8 cellular contexts compared by ENCODE assay signal in genomic region chr9:97632992-97633858, GRCh38. TPM values are rescaled to one million over a fixed set of nuclear protein-coding genes. Genes with fewer than 3 reads are reported as not detected.
DNase-seq lines count a peak whose midpoint lies in the region; ATAC-seq and TF ChIP-seq lines count a peak whose summit lies in the region.

TSS of gene NCBP1 (plus strand) at chr9:97633821. CDS start at chr9:97633882, 61 bp downstream.
TSS of gene TSTD2 (minus strand) at chr9:97633368. CDS start at chr9:97627562, 5,806 bp downstream.

- H3K27me3 ChIP-seq in AG04450 (ENCODE audit: control insufficient read depth, insufficient read depth, low read length) = no peaks in the 10 kb centered on the region
- no peaks in the 10 kb centered on the region for H3K27me3 ChIP-seq in spleen (replicated peaks in 1 of 7)

- peak in 1 of 3 donors; percentile 67 for TF ChIP-seq POLR2A in spleen (IDR thresholded peaks at IDR 0.05)

- H3K9me3 Mint-ChIP-seq in WTC11 (no peaks in the 10 kb centered on the region), immature natural killer cell (no peaks in the 10 kb centered on the region)

- TF ChIP-seq CTCF in AG04450 (IDR thresholded peaks at IDR 0.05; ENCODE audit: low read depth, low read length) (0 out of 2 replicates have a peak, but pooled peaks have one; percentile 2), WTC11 (IDR thresholded peaks at IDR 0.05) (no peak), cardiac fibroblast (IDR thresholded peaks at IDR 0.05; ENCODE audit: low read depth, low read length) (no peak), spleen (IDR thresholded peaks at IDR 0.05 in 8 of 11, conservative IDR thresholded peaks at IDR 0.05 in 3 of 11) (peak in 6 of 11 experiments; percentile 14 to 56 (median 29))

- H3K4me3 ChIP-seq in AG04450 (ENCODE audit: low read depth, low read length) = peak within 1 kb of the TSS; percentile 97
- H3K4me3 ChIP-seq in cardiac fibroblast (replicated peaks in 1 of 2; ENCODE audit: low read depth in 2 of 2, low read length in 2 of 2) = peak within 1 kb of the TSS; percentile 78 to 94
- H3K4me3 ChIP-seq in spleen = peak within 1 kb of the TSS; percentile 62 to 98 (median 88)

- intact Hi-C loops in spleen (cut with DNase I; ENCODE audit: low total_unique reads) = no loop called here

- DNase-seq in AG04450 (ENCODE audit: low read depth, low spot score) (peak; percentile 96), NCI-H226 (peak; percentile 97), WTC11 (ENCODE audit: low spot score) (peak; percentile 94), cardiac fibroblast (ENCODE audit: low read depth in 2 of 2) (peak; percentile 99), immature natural killer cell (peak; percentile 97 to 98 (median 98)), spleen (peak; percentile 100)

- H3K4me1 ChIP-seq in spleen = peaks cover 35 to 69% (median 54%) of the 10 kb centered on the region in 6 donors

- H3K27ac Mint-ChIP-seq in WTC11 (peak within 1 kb of the TSS; percentile 100), immature natural killer cell (peak within 1 kb of the TSS; percentile 99 to 100 (median 100))

- H3K4me1 Mint-ChIP-seq in WTC11 (peaks cover 48% of the 10 kb centered on the region), immature natural killer cell (peaks cover 44 to 69% of the 10 kb centered on the region in 2 donors)

- CTCF ChIA-PET in AG04450 (lab: Charles Lee) = interaction anchor here (0.7 to 7.4 kb wide), 6 partner anchors 17 to 597 kb away, joined by 3 to 61 read pairs (median 8); no protein-coding TSS in a partner anchor
- CTCF ChIA-PET in WTC11 (lab: Charles Lee) = interaction anchor here (0.5 to 2.5 kb wide), 12 partner anchors 18 to 326 kb away, joined by 3 to 20 read pairs (median 4); partner anchors contain the start of genes CCDC180 and TMOD1

- no peaks in the 10 kb centered on the region for H3K27me3 Mint-ChIP-seq in WTC11 (ENCODE audit: low read depth)
- peaks cover 3 to 16% (median 6%) of the 10 kb centered on the region in 3 donors for H3K27me3 Mint-ChIP-seq in immature natural killer cell (ENCODE audit: low read depth in 3 of 3)

- POLR2A ChIA-PET in AG04450 (lab: Yijun Ruan, JAX) (interaction anchor here (0.6 to 1.3 kb wide), 11 partner anchors 10 to 1506 kb away, joined by 3 to 8 read pairs (median 5); partner anchors contain the start of genes TRMO and XPA), WTC11 (lab: Charles Lee) (interaction anchor here (0.6 to 2.0 kb wide), 9 partner anchors 10 to 779 kb away, joined by 3 to 6 read pairs (median 3); partner anchors contain the start of genes TBC1D2, TMOD1 and ZNF782)

- WGBS in spleen, 5 donors = 0 to 1% (median 0%) methylated on average over 34 to 83 of the region's 83 CpGs

- H3K4me3 Mint-ChIP-seq in WTC11 (peak within 1 kb of the TSS; percentile 98), immature natural killer cell (peak within 1 kb of the TSS; percentile 95 to 100 (median 98))

- peak; percentile 88 for ATAC-seq in GM18909 (IDR thresholded peaks at IDR 0.05; ENCODE audit: poor library complexity, unreplicated experiment)
- ATAC-seq in HG03175 (IDR thresholded peaks at IDR 0.05; ENCODE audit: unreplicated experiment) = peak; percentile 87
- ATAC-seq in WTC11 = peak; percentile 92

- H3K9me3 ChIP-seq in AG04450 (ENCODE audit: control insufficient read depth, insufficient read depth, low read length) (no peaks in the 10 kb centered on the region; the same call in 1 of the 2 replicates), spleen (no peaks in the 10 kb centered on the region)

- H3K27ac ChIP-seq in AG04450 (ENCODE audit: low read depth, low read length) (peak within 1 kb of the TSS; percentile 100), spleen (peak within 1 kb of the TSS; percentile 93 to 99 (median 96))

- no peaks in the 10 kb centered on the region for H3K36me3 ChIP-seq in spleen

- H3K36me3 Mint-ChIP-seq in WTC11 (no peaks in the 10 kb centered on the region), immature natural killer cell (no peaks in the 10 kb centered on the region)

TF ChIP-seq in WTC11, 78 proteins besides CTCF, POLR2A, EP300 and RAD21 (continues in another document):
- TF ChIP-seq OVOL2 (CRISPR knock-in tag; IDR thresholded peaks at IDR 0.05; ENCODE audit: borderline replicate concordance) = no peak
- peak; percentile 86 for TF ChIP-seq CREM (CRISPR knock-in tag; IDR thresholded peaks at IDR 0.05)
- TF ChIP-seq, protein P1, sequence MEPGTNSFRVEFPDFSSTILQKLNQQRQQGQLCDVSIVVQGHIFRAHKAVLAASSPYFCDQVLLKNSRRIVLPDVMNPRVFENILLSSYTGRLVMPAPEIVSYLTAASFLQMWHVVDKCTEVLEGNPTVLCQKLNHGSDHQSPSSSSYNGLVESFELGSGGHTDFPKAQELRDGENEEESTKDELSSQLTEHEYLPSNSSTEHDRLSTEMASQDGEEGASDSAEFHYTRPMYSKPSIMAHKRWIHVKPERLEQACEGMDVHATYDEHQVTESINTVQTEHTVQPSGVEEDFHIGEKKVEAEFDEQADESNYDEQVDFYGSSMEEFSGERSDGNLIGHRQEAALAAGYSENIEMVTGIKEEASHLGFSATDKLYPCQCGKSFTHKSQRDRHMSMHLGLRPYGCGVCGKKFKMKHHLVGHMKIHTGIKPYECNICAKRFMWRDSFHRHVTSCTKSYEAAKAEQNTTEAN (CRISPR knock-in tag; IDR thresholded peaks at IDR 0.05) = peak; percentile 2; the same call in 1 of the 2 replicates
- no peak for TF ChIP-seq IRF2 (CRISPR knock-in tag; IDR thresholded peaks at IDR 0.05; ENCODE audit: borderline replicate concordance, low read depth)
- 0 out of 2 replicates have a peak, but pooled peaks have one; percentile 58 for TF ChIP-seq NFE2L1 (CRISPR knock-in tag; IDR thresholded peaks at IDR 0.05)
- no peak for TF ChIP-seq HMGA2 (CRISPR knock-in tag; IDR thresholded peaks at IDR 0.05)
- no peak for TF ChIP-seq MXD4 (CRISPR knock-in tag; IDR thresholded peaks at IDR 0.05; ENCODE audit: borderline replicate concordance)
- TF ChIP-seq NR2C2 (CRISPR knock-in tag; IDR thresholded peaks at IDR 0.05) = peak; percentile 83
- TF ChIP-seq ZNF138 (CRISPR knock-in tag; conservative IDR thresholded peaks at IDR 0.05) = no peak
- peak; percentile 90; the same call in 1 of the 2 replicates for TF ChIP-seq ARID4B (CRISPR knock-in tag; IDR thresholded peaks at IDR 0.05; ENCODE audit: borderline replicate concordance)
- no peak for TF ChIP-seq ATF1 (CRISPR knock-in tag; IDR thresholded peaks at IDR 0.05)
- TF ChIP-seq FOXP4 (CRISPR knock-in tag; IDR thresholded peaks at IDR 0.05) = peak; percentile 31; the same call in 1 of the 2 replicates

RNA-seq across cellular contexts. Expression of gene NCBP1, which starts in this region (rescaled TPM):
- 28.8 and 39.2 TPM in 2 replicates for polyA plus RNA-seq in AG04450 (2011; rRNA removed)
- polyA minus RNA-seq in AG04450 (2011; rRNA and poly(A)+ RNA removed) = 22.3 and 35.5 TPM in 2 replicates
- total RNA-seq in WTC11 (2021) = 47.8 to 61.1 TPM (median 51.3 TPM) in 3 replicates
- 10 to 100 TPM; 11.0 to 15.8 (median 12.8) TPM for polyA plus RNA-seq in immature natural killer cell
- total RNA-seq in spleen = 10 to 100 TPM; 17.7 to 30.6 (median 27.3) TPM
- polyA plus RNA-seq in spleen = 10 to 100 TPM in 1 of 3 donors, 1 to 10 TPM in 2; 6.5 to 10.8 (median 8.2) TPM

RNA-seq across cellular contexts. Expression of gene TSTD2, which starts in this region (rescaled TPM):
- polyA plus RNA-seq in AG04450 (2011; rRNA removed) (17.1 and 17.3 TPM in 2 replicates), immature natural killer cell (10 to 100 TPM in 2 of 3 donors, 1 to 10 TPM in 1; 9.8 to 10.5 (median 10.0) TPM), spleen (10 to 100 TPM in 2 of 3 donors, 1 to 10 TPM in 1; 8.1 to 10.4 (median 10.4) TPM)
- 20.7 and 21.5 TPM in 2 replicates for polyA minus RNA-seq in AG04450 (2011; rRNA and poly(A)+ RNA removed)
- total RNA-seq in WTC11 (2021) (16.8 to 19.6 TPM (median 18.3 TPM) in 3 replicates), spleen (10 to 100 TPM; 17.4 to 31.0 (median 19.2) TPM)

Comparison
In these comparisons a context has a peak if more than half of its experiments do, and no peak if none do; other contexts are left out.
1. Peak in every context shown above with its lines: DNase-seq, ATAC-seq, H3K4me3 ChIP-seq and H3K27ac ChIP-seq.
2. CTCF ChIP-seq: peak in AG04450 (single experiment) and spleen (6 of 11); none in WTC11 (single experiment) and cardiac fibroblast (single experiment).